Comparison of ENCODE assay signal across 8 cellular contexts in the genomic region with DNA sequence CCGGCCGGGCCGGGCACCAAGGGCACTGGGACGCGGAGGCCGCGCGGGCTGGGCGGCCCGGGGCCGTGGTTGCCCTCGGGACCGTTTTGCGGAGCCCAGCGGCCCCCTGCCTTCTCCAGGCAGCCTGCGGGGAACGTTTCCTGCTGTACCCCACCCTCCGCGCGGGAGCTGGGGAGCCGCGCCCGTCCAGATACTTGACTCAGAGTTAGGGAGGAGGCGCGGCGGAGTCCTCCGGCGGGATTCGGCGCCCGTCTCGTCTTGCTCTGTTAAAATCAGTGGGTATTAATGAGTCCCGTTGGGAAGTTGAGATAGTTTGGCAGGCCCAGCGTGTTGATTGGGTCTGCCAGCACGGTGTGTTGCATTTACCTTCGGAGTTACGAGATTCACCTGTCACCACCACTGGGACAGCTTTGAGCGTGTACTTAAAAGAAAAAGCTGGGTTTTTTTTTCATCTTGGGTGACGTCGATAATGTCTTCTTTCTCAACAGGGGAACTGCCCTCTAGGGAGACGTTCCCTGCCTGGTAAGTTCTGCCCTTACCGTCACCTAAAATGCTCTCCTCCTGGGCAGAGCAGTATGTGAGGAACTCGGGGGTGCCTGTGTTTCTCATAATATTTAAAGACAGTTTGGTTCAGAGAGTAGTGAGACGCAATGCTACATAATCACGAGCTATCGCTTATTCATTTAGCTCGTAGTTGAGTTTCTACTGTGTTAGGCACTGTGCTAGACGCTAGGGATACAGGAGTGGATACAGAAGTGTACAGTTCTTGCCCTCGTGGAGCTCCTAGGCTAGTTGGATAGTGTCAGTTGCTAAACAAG. TPM values are rescaled to one million over a fixed set of nuclear protein-coding genes. Genes with fewer than 3 reads are reported as not detected.
DNase-seq lines count a peak whose midpoint lies in the region; ATAC-seq lines count a peak whose summit lies in the region.

No MANE protein-coding gene starts in this region.

- peak overlapping the region; percentile 59 for H3K9ac ChIP-seq in ES-I3 (ENCODE audit: low read depth, low read length)

- H3K4me3 ChIP-seq in effector memory CD4-positive, alpha-beta T cell (ENCODE audit: insufficient read depth, low read depth, low read length, poor library complexity, severe bottlenecking), result peak overlapping the region; percentile 90

- H3K27me3 ChIP-seq in effector memory CD4-positive, alpha-beta T cell (replicated peaks; ENCODE audit: control insufficient read depth, insufficient read depth, low read length, poor library complexity, severe bottlenecking), result no peaks in the 10 kb centered on the region

- peak; percentile 46 for ATAC-seq in GM21723 (IDR thresholded peaks at IDR 0.05; ENCODE audit: unreplicated experiment)
- ATAC-seq in stimulated activated naive CD8-positive, alpha-beta T cell treated with anti-CD3 and anti-CD28 coated beads, Interleukin-15, Interleukin-2, amounts not matched to agents 100 U/mL and 50 U/mL, for 24 hours, result peak; percentile 38

- H3K9me3 ChIP-seq in ES-I3 (ENCODE audit: control insufficient read depth, insufficient read depth, low read length), result no peaks in the 10 kb centered on the region
- H3K9me3 ChIP-seq in effector memory CD4-positive, alpha-beta T cell (ENCODE audit: control insufficient read depth, low read length), result no peaks in the 10 kb centered on the region

- H3K4me1 ChIP-seq in ES-I3 (ENCODE audit: insufficient read depth, low read length), result peaks cover 24% of the 10 kb centered on the region
- peaks cover 23% of the 10 kb centered on the region for H3K4me1 ChIP-seq in effector memory CD4-positive, alpha-beta T cell (ENCODE audit: control insufficient read depth, insufficient read depth, low read length, poor library complexity, severe bottlenecking)

- DNase-seq in KG1 (lab: John Stamatoyannopoulos, UW), result peak; percentile 34
- DNase-seq in activated CD4-positive, alpha-beta T cell treated with anti-CD3 and anti-CD28 coated beads, Interleukin-2, amount 50 U/mL, for 1 hour, result peak; percentile 51
- DNase-seq in effector memory CD4-positive, alpha-beta T cell, result peak; percentile 16 to 47 (median 41)
- DNase-seq in mucosa of gallbladder (ENCODE audit: low spot score), result peak; percentile 16
- peak; percentile 56 for DNase-seq in stimulated activated naive CD8-positive, alpha-beta T cell treated with anti-CD3 and anti-CD28 coated beads, Interleukin-15, Interleukin-2, amounts not matched to agents 100 U/mL and 50 U/mL, for 24 hours
- no peak for DNase-seq in retina

- no peaks in the 10 kb centered on the region; the same call in 1 of the 2 replicates for H3K36me3 ChIP-seq in ES-I3 (ENCODE audit: insufficient read depth, low read length)
- no peaks in the 10 kb centered on the region for H3K36me3 ChIP-seq in effector memory CD4-positive, alpha-beta T cell (ENCODE audit: control insufficient read depth, insufficient read depth, low read length)

- H3K27ac ChIP-seq in effector memory CD4-positive, alpha-beta T cell (ENCODE audit: insufficient read depth, low read length, poor library complexity, severe bottlenecking), result peak overlapping the region; percentile 93

RNA-seq across cellular contexts. Expression of a gene that starts 0.6 kb away (rescaled TPM):
- 95.6 TPM for total RNA-seq in mucosa of gallbladder

RNA-seq across cellular contexts. Expression of a gene that starts 6.4 kb away (rescaled TPM):
- 0.06 TPM for total RNA-seq in mucosa of gallbladder

RNA-seq across cellular contexts. Expression of a gene that starts 40.7 kb away (rescaled TPM):
- 18.6 TPM for total RNA-seq in mucosa of gallbladder
